6 cellular contexts compared by ENCODE assay signal in genomic region chr10:97687785-97688781, GRCh38. TPM values are rescaled to one million over a fixed set of nuclear protein-coding genes. Genes with fewer than 3 reads are reported as not detected.
A peak's percentile ranks its signal among the peaks of the same experiment; 100 is the strongest.
DNase-seq lines count a peak whose midpoint lies in the region; ATAC-seq and TF ChIP-seq lines count a peak whose summit lies in the region.

No MANE protein-coding gene starts in this region.

- peak overlapping the region; percentile 69 for H3K4me2 ChIP-seq in HCT116 (ENCODE audit: low read length)

- peak overlapping the region; percentile 78 for H3K4me3 Mint-ChIP-seq in natural killer cell

- BruUV-seq in HCT116 (replicated peaks; lab: Mats Ljungman, UMichigan) = TSS peak; percentile 90

- H3K9me3 Mint-ChIP-seq in natural killer cell = no peaks in the 10 kb centered on the region

- H3K27me3 Mint-ChIP-seq in natural killer cell (ENCODE audit: low read depth in 2 of 2) = no peaks in the 10 kb centered on the region

- TF ChIP-seq RAD21 in HCT116 (IDR thresholded peaks at IDR 0.05; ENCODE audit: low read depth) = no peak

- H3K4me3 ChIP-seq in HCT116 (replicated peaks in 1 of 2; ENCODE audit: low read depth in 1 of 2, low read length in 2 of 2) = peak overlapping the region; percentile 35 to 36
- H3K4me3 ChIP-seq in astrocyte of the cerebellum (ENCODE audit: low read depth, low read length) = peak overlapping the region; percentile 64

- no peaks in the 10 kb centered on the region for H3K36me3 ChIP-seq in HCT116 (ENCODE audit: control insufficient read depth in 1 of 2, insufficient read depth in 2 of 2, low read length in 2 of 2)

- in situ Hi-C loops in astrocyte of the cerebellum (cut with HindIII; ENCODE audit: low sequenced_read_pairs) = loop anchor here (5.0 kb wide), 1 partner anchor 39 kb away; no protein-coding TSS in a partner anchor

- peaks cover 9 to 18% of the 10 kb centered on the region in 2 donors for H3K4me1 Mint-ChIP-seq in natural killer cell

- H3K9me2 ChIP-seq in HCT116 (ENCODE audit: insufficient read depth) = no peaks in the 10 kb centered on the region

- no peak for TF ChIP-seq CTCF in HCT116 (IDR thresholded peaks at IDR 0.05 in 2 of 3, conservative IDR thresholded peaks at IDR 0.05 in 1 of 3; ENCODE audit: borderline replicate concordance in 1 of 3, insufficient read depth in 1 of 3, low read depth in 2 of 3, low read length in 2 of 3)
- TF ChIP-seq CTCF in astrocyte of the cerebellum (IDR thresholded peaks at IDR 0.05; ENCODE audit: low read depth, low read length, missing control alignments) = no peak
- TF ChIP-seq CTCF in natural killer cell (IDR thresholded peaks at IDR 0.05) = no peak
- TF ChIP-seq CTCF in GM10248 (IDR thresholded peaks at IDR 0.05; ENCODE audit: control extremely low read depth, extremely low read depth, low read depth, missing control alignments) = no peak

- CTCF ChIA-PET in HCT116 (lab: Charles Lee) (interaction anchor here (1.2 to 5.0 kb wide), 9 partner anchors 9 to 40 kb away, joined by 3 to 27 read pairs (median 7); partner anchors contain the start of gene MARVELD1), GM10248 (lab: Yijun Ruan, JAX) (interaction anchor here (1.1 to 8.0 kb wide), 12 partner anchors 9 to 116 kb away, joined by 3 to 75 read pairs (median 6); partner anchors contain the start of gene ZFYVE27)

- peak overlapping the region; percentile 73 for H3K27ac ChIP-seq in HCT116 (ENCODE audit: low read depth, low read length)

- H3K9me3 ChIP-seq in HCT116 (ENCODE audit: control insufficient read depth in 1 of 2, insufficient read depth in 1 of 2, low read depth in 1 of 2, low read length in 2 of 2) = no peaks in the 10 kb centered on the region

- ATAC-seq in HCT116 (no peak), natural killer cell (no peak), GM19023 (IDR thresholded peaks at IDR 0.05; ENCODE audit: unreplicated experiment) (no peak)

- RAD21 ChIA-PET in HCT116 (lab: Charles Lee; ENCODE audit: low non-redundant PET in 1 of 2, low total read pairs in 2 of 2, uncharacterized antibody in 2 of 2, unreplicated experiment in 2 of 2) = interaction anchor here in 1 of 2 experiments (0.6 to 1.1 kb wide), 2 partner anchors 12 to 45 kb away, joined by 3 to 4 read pairs; no protein-coding TSS in a partner anchor

- H3K27me3 ChIP-seq in HCT116 (ENCODE audit: insufficient read depth, low read length) = no peaks in the 10 kb centered on the region

- TF ChIP-seq POLR2A in HCT116 (IDR thresholded peaks at IDR 0.05; ENCODE audit: borderline replicate concordance, extremely low read depth, insufficient read depth, insufficient read length) = peak; percentile 10

- intact Hi-C loops in HCT116 (cut with micrococcal nuclease) = no loop called here
- intact Hi-C loops in natural killer cell (cut with micrococcal nuclease) = loop anchor here (2.0 kb wide), 3 partner anchors 39 to 49 kb away; partner anchors contain the start of genes PI4K2A and ZFYVE27

- no peaks in the 10 kb centered on the region for H3K36me3 Mint-ChIP-seq in natural killer cell

- H2AFZ ChIP-seq in HCT116 (ENCODE audit: low read depth, low read length, poor library complexity, severe bottlenecking) = no peak overlapping the region

- H3K9ac ChIP-seq in HCT116 (ENCODE audit: low read length) = peak overlapping the region; percentile 72

- H4K20me1 ChIP-seq in HCT116 (ENCODE audit: insufficient read depth) = no peaks in the 10 kb centered on the region

- peaks cover 47 to 68% of the 10 kb centered on the region in 2 experiments for H3K4me1 ChIP-seq in HCT116 (ENCODE audit: control insufficient read depth in 1 of 2, insufficient read depth in 2 of 2, low read length in 2 of 2)

- peaks cover 35% of the 10 kb centered on the region for H3K79me2 ChIP-seq in HCT116 (ENCODE audit: insufficient read depth, low read length)

- POLR2A ChIA-PET in HCT116 (lab: Charles Lee) = interaction anchor here (0.7 to 2.7 kb wide), 7 partner anchors 9 to 114 kb away, joined by 3 to 15 read pairs (median 8); partner anchors contain the start of gene ZFYVE27
- POLR2A ChIA-PET in GM10248 (lab: Yijun Ruan, JAX) = interaction anchor here (0.9 to 1.6 kb wide), 4 partner anchors 13 to 48 kb away, joined by 3 to 6 read pairs (median 4); partner anchors contain the start of gene ZFYVE27

- peak overlapping the region; percentile 76 to 80 for H3K27ac Mint-ChIP-seq in natural killer cell

- DNase-seq in HCT116 (ENCODE audit: low read depth, low spot score) (no peak), astrocyte of the cerebellum (ENCODE audit: low read depth) (no peak), natural killer cell (no peak), GM10248 (ENCODE audit: extremely low spot score) (no peak), T-helper 9 cell (no peak)

TF ChIP-seq in HCT116, 20 proteins besides CTCF, POLR2A, EP300 and RAD21:
- TF ChIP-seq ZNF274 (IDR thresholded peaks at IDR 0.05; ENCODE audit: low read depth, low read length) (no peak), FOSL1 (IDR thresholded peaks at IDR 0.05; ENCODE audit: low read depth) (no peak), ATF3 (IDR thresholded peaks at IDR 0.05) (no peak), SRF (IDR thresholded peaks at IDR 0.05; ENCODE audit: low read depth) (no peak), ZBTB33 (IDR thresholded peaks at IDR 0.05; ENCODE audit: extremely low read depth, insufficient replicate concordance, low read length) (no peak), EZH2 (IDR thresholded peaks at IDR 0.05) (no peak), EGR1 (IDR thresholded peaks at IDR 0.05; ENCODE audit: low read depth) (no peak), EZH2phosphoT487 (IDR thresholded peaks at IDR 0.05; ENCODE audit: borderline replicate concordance) (no peak), TCF7L2 (IDR thresholded peaks at IDR 0.05; ENCODE audit: borderline replicate concordance, extremely low read depth, insufficient read depth, insufficient read length) (no peak), POLR2AphosphoS5 (IDR thresholded peaks at IDR 0.05; ENCODE audit: low read depth, low read length) (no peak), ELF1 (IDR thresholded peaks at IDR 0.05; ENCODE audit: borderline replicate concordance, low read depth) (no peak), JUND (IDR thresholded peaks at IDR 0.05) (no peak)

RNA-seq across cellular contexts. Expression of gene AVPI1, which starts 1.0 kb away (rescaled TPM):
- total RNA-seq in HCT116 (2021; ENCODE audit: unreplicated experiment) (26.7 TPM), natural killer cell (1 to 10 TPM; 6.1 to 8.4 (median 6.8) TPM)
- polyA plus RNA-seq in HCT116 (2012) = 37.1 and 59.0 TPM in 2 replicates

RNA-seq across cellular contexts. Expression of gene MARVELD1, which starts 25.4 kb away (rescaled TPM):
- total RNA-seq in HCT116 (2021; ENCODE audit: unreplicated experiment) (36.1 TPM), natural killer cell (under 1 TPM; 0.40 to 0.84 (median 0.40) TPM)
- 21.0 and 25.9 TPM in 2 replicates for polyA plus RNA-seq in HCT116 (2012)

RNA-seq across cellular contexts. Expression of gene PI4K2A, which starts 47.6 kb away (rescaled TPM):
- total RNA-seq in HCT116 (2021; ENCODE audit: unreplicated experiment) (20.0 TPM), natural killer cell (10 to 100 TPM; 41.3 to 66.1 (median 60.0) TPM)
- polyA plus RNA-seq in HCT116 (2012) = 17.8 TPM in 2 replicates

RNA-seq across cellular contexts. Expression of gene ZFYVE27, which starts 48.8 kb away (rescaled TPM):
- total RNA-seq in HCT116 (2021; ENCODE audit: unreplicated experiment) (28.4 TPM), natural killer cell (10 to 100 TPM; 63.0 to 82.8 (median 76.4) TPM)
- polyA plus RNA-seq in HCT116 (2012) = 12.8 and 15.3 TPM in 2 replicates

RNA-seq across cellular contexts. Expression of gene MORN4, which starts 54.8 kb away (rescaled TPM):
- total RNA-seq in HCT116 (2021; ENCODE audit: unreplicated experiment) = 8.0 TPM
- polyA plus RNA-seq in HCT116 (2012) = 9.7 and 13.9 TPM in 2 replicates
- 1 to 10 TPM in 2 of 3 donors, under 1 TPM in 1; 0.14 to 2.0 (median 1.6) TPM for total RNA-seq in natural killer cell

Comparison
In these comparisons a context has a peak if more than half of its experiments do, and no peak if none do; other contexts are left out.
1. RNA of gene MARVELD1, which starts 25.4 kb away (total RNA-seq): 36.1 TPM in HCT116 (single experiment); 0.40 to 0.84 TPM in natural killer cell; every median in the first group is over 10 times any median in the second.